In the genomic region with DNA sequence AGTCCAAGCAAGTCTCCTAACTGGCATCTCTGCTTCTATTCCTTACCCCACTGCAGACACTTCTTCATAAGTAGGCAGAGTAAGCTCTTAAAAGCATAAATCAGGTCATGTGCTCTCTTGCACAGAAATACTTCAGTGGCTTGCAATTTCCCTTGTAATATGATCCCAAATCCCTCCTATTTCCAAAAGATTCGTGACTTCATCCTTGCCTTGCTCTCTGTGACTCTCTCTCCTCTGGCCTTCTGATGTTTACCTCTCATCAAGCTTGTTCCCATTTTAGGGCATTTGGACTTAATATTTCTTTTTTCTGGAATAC, we compare ENCODE assay signal across 10 cellular contexts. TPM values are rescaled to one million over a fixed set of nuclear protein-coding genes. Genes with fewer than 3 reads are reported as not detected.
DNase-seq lines count a peak whose midpoint lies in the region; ATAC-seq and TF ChIP-seq lines count a peak whose summit lies in the region.
"Had no signal": no experiment of that assay in that cellular context is flagged by ENCODE, and none has a peak within 500 bp of the region (broad histone marks: within the 10 kb centered on the region; RNA-seq: fewer than 3 reads in every experiment).

No MANE protein-coding gene starts in this region.

- peak overlapping the region; percentile 12 for H3K4me3 ChIP-seq in osteoblast (ENCODE audit: insufficient read depth, low read length)

- DNase-seq in DMS79 (lab: John Stamatoyannopoulos, UW) (peak; percentile 21), LHCN-M2 (ENCODE audit: low read depth) (peak; percentile 78), dermis blood vessel endothelial cell (peak; percentile 37), osteoblast (ENCODE audit: insufficient read length, low spot score, missing footprints) (peak; percentile 80)
- no peak for DNase-seq in activated T-cell treated with anti-CD3 and anti-CD28 coated beads, Interleukin-2, amount 50 U/mL, for 72 hours
- DNase-seq in activated effector memory CD4-positive, alpha-beta T cell treated with Interleukin-2 at 50 U/mL for 16 hours, result no peak
- DNase-seq in activated naive CD4-positive, alpha-beta T cell treated with anti-CD3 and anti-CD28 coated beads, Interleukin-2, amount 50 U/mL, for 72 hours (ENCODE audit: low spot score in 2 of 2), result no peak
- DNase-seq: OCI-M1, substantia nigra had no signal

- H3K36me3 Mint-ChIP-seq in activated T-cell treated with anti-CD3 and anti-CD28 coated beads, Interleukin-2, amount 50 U/mL, for 72 hours (ENCODE audit: insufficient read depth in 2 of 2), result peaks cover 0 to 8% of the 10 kb centered on the region in 2 donors
- H3K36me3 Mint-ChIP-seq in activated naive CD4-positive, alpha-beta T cell treated with anti-CD3 and anti-CD28 coated beads, Interleukin-2, amount 50 U/mL, for 72 hours, result peaks cover 0 to 2% of the 10 kb centered on the region in 2 donors

- peak overlapping the region; percentile 76 for H3K4me2 ChIP-seq in osteoblast (ENCODE audit: insufficient read depth, low read length)

- peak overlapping the region; percentile 84 for H2AFZ ChIP-seq in osteoblast (ENCODE audit: low read length)

- no peaks in the 10 kb centered on the region for H3K4me1 Mint-ChIP-seq in activated T-cell treated with anti-CD3 and anti-CD28 coated beads, Interleukin-2, amount 50 U/mL, for 72 hours (ENCODE audit: low read depth)

- H3K4me1 ChIP-seq in osteoblast (ENCODE audit: insufficient read depth, low read length), result peaks cover 18% of the 10 kb centered on the region

- H4K20me1 ChIP-seq in osteoblast (ENCODE audit: insufficient read depth, low read length), result no peaks in the 10 kb centered on the region

- H3K27ac ChIP-seq in osteoblast (ENCODE audit: low read depth, low read length), result peak overlapping the region; percentile 92

- no peaks in the 10 kb centered on the region for H3K27me3 ChIP-seq in osteoblast (ENCODE audit: insufficient read depth, low read length)

- no peaks in the 10 kb centered on the region for H3K27me3 Mint-ChIP-seq in activated T-cell treated with anti-CD3 and anti-CD28 coated beads, Interleukin-2, amount 50 U/mL, for 72 hours (ENCODE audit: low read depth)

- no peaks in the 10 kb centered on the region for H3K79me2 ChIP-seq in osteoblast (ENCODE audit: insufficient read depth, low read length)

- no peaks in the 10 kb centered on the region for H3K9me3 Mint-ChIP-seq in activated T-cell treated with anti-CD3 and anti-CD28 coated beads, Interleukin-2, amount 50 U/mL, for 72 hours
- no peaks in the 10 kb centered on the region for H3K9me3 Mint-ChIP-seq in activated naive CD4-positive, alpha-beta T cell treated with anti-CD3 and anti-CD28 coated beads, Interleukin-2, amount 50 U/mL, for 72 hours

- TF ChIP-seq CTCF in osteoblast (IDR thresholded peaks at IDR 0.05; ENCODE audit: extremely low read depth, low read depth, low read length), result no peak

- H3K9me3 ChIP-seq in osteoblast (ENCODE audit: low read depth, low read length), result no peaks in the 10 kb centered on the region

- peaks cover 27% of the 10 kb centered on the region for H3K36me3 ChIP-seq in osteoblast (ENCODE audit: insufficient read depth, low read length)

- no peak overlapping the region for H3K4me3 Mint-ChIP-seq in activated T-cell treated with anti-CD3 and anti-CD28 coated beads, Interleukin-2, amount 50 U/mL, for 72 hours

- no peak for ATAC-seq in activated T-cell treated with anti-CD3 and anti-CD28 coated beads, Interleukin-2, amount 50 U/mL, for 72 hours (replicated peaks in 1 of 2)
- ATAC-seq in activated naive CD4-positive, alpha-beta T cell treated with anti-CD3 and anti-CD28 coated beads, Interleukin-2, amount 50 U/mL, for 72 hours, result no peak
- no peak for ATAC-seq in HG02852 (IDR thresholded peaks at IDR 0.05; ENCODE audit: unreplicated experiment)

- no peak overlapping the region for H3K27ac Mint-ChIP-seq in activated T-cell treated with anti-CD3 and anti-CD28 coated beads, Interleukin-2, amount 50 U/mL, for 72 hours
- no peak overlapping the region for H3K27ac Mint-ChIP-seq in activated naive CD4-positive, alpha-beta T cell treated with anti-CD3 and anti-CD28 coated beads, Interleukin-2, amount 50 U/mL, for 72 hours

RNA-seq across cellular contexts. Expression of gene NCR3LG1, which starts 37.4 kb away (rescaled TPM):
- 2.0 TPM in 2 replicates for total RNA-seq in LHCN-M2 (2014; rRNA removed)
- polyA plus RNA-seq in LHCN-M2 (2012), result 0.58 TPM
- 0.85 and 2.7 TPM in 2 replicates for total RNA-seq in dermis blood vessel endothelial cell
- 26.4 and 26.5 TPM in 2 replicates for total RNA-seq in osteoblast
- 1 to 10 TPM; 1.3 to 1.5 TPM for total RNA-seq in activated T-cell treated with anti-CD3 and anti-CD28 coated beads, Interleukin-2, amount 50 U/mL, for 72 hours
- total RNA-seq in activated naive CD4-positive, alpha-beta T cell treated with anti-CD3 and anti-CD28 coated beads, Interleukin-2, amount 50 U/mL, for 72 hours, result 1 to 10 TPM in 1 of 2 donors, under 1 TPM in 1; 0.54 to 2.7 TPM

RNA-seq across cellular contexts. Expression of gene NUCB2, which starts 37.7 kb away (rescaled TPM):
- total RNA-seq in LHCN-M2 (2014; rRNA removed), result 33.4 and 60.7 TPM in 2 replicates
- polyA plus RNA-seq in LHCN-M2 (2012), result 52.7 TPM
- total RNA-seq in dermis blood vessel endothelial cell, result 57.2 and 77.1 TPM in 2 replicates
- total RNA-seq in osteoblast, result 109 and 114 TPM in 2 replicates
- 10 to 100 TPM; 62.0 to 64.6 TPM for total RNA-seq in activated T-cell treated with anti-CD3 and anti-CD28 coated beads, Interleukin-2, amount 50 U/mL, for 72 hours
- 100 to 1,000 TPM in 1 of 2 donors, 10 to 100 TPM in 1; 49.4 to 122 TPM for total RNA-seq in activated naive CD4-positive, alpha-beta T cell treated with anti-CD3 and anti-CD28 coated beads, Interleukin-2, amount 50 U/mL, for 72 hours

Comparison
In these comparisons a context has a peak if more than half of its experiments do, and no peak if none do; other contexts are left out.
1. DNase-seq: peak in DMS79 (single experiment), LHCN-M2 (single experiment), dermis blood vessel endothelial cell (single experiment) and osteoblast (single experiment); none in activated T-cell treated with anti-CD3 and anti-CD28 coated beads, Interleukin-2, amount 50 U/mL, for 72 hours (0 of 2), activated effector memory CD4-positive, alpha-beta T cell treated with Interleukin-2 at 50 U/mL for 16 hours (single experiment) and activated naive CD4-positive, alpha-beta T cell treated with anti-CD3 and anti-CD28 coated beads, Interleukin-2, amount 50 U/mL, for 72 hours (0 of 2).